1 cellular context compared by ENCODE assay signal in the genomic region with DNA sequence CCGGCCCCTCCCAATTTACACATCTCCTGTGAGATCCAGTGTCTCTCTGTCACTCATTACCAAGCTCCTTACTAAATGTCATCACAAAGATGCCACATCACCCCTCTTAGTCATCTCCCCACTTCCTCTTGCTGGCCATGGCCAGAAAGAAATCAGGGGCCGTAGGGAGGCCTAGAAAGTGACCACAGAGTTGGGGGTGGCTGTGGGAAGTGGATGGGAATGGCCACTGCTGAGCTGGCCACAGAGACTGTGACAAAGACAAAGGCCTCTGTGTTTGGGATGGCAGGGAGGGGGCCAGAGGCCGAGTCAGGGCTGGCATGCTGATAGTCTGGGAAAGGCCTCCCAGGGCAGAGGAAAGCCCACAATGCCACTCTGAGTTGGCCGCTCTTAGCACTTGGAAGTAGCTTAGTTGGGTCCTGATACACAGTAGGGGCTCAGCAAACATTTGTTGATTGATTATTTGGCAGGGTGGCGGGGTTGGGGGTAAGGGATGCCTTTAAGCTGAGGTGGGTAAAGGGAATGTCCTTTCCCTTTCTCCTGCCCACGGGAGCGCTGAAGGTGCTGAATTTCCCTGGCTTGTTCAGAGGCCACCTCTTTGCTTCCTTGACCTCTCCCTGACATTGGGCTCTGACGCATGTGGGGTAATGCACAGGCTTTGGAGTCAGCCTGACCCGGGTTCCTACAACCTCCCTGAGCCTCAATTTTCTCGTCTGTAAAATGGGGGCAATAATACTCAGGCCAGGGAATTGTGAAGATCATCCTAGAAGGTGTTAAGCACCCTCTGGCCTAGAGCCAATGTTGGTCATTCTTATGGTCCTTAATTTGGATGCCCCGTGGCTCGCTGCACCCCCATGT.
TF ChIP-seq lines count a peak whose summit lies in the region.

No MANE protein-coding gene starts in this region.

TF ChIP-seq in SK-N-SH, 30 proteins besides CTCF, POLR2A, EP300 and RAD21 (continued from another document):
- 0 out of 2 replicates have a peak, but pooled peaks have one; percentile 4 for TF ChIP-seq REST (IDR thresholded peaks at IDR 0.05; ENCODE audit: low read depth, low read length)
